8 cellular contexts compared by ENCODE assay signal in the genomic region with DNA sequence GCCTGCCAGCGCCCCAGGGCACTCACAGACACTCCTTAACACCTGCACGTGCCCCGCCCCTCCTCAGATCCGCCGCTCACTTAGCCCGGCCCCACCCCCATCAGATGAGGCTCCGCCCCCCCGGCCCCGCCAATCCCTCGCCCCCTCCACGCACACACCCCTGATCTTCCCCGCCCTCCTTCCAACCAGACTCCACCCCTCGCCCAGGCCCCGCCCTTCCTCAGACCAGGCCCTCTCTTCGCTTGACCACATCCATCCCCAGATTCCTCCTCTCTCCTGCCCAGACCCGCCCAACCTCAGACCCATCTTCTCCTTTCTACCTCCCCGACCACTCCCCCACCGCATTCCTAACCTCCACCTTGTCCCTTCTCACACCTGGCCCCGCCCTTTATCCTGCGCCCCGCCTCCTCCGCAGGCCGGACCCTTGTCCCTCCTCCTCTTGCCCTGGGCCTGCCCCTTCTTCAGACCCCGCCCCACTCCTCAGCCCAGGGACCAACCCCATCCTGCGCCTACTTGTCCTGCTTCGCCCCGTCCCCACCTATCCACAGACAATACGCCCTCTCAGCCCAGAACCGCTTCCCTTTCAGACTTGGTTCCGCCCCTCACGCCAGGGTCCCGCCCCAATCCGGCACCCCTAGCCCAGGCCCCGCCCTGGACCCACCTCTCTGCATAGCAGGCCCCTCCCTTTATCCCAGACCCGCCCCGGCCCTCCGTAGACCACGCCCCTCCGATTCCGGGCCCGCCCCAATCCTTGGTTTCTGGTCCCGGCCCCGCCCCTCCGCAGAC. TPM values are rescaled to one million over a fixed set of nuclear protein-coding genes. Genes with fewer than 3 reads are reported as not detected.
DNase-seq lines count a peak whose midpoint lies in the region; ATAC-seq, FAIRE-seq and TF ChIP-seq lines count a peak whose summit lies in the region.

No MANE protein-coding gene starts in this region.

- no peaks in the 10 kb centered on the region for H3K9me2 ChIP-seq in SU-DHL-6 (replicated peaks; ENCODE audit: insufficient read depth, low read length)

- FAIRE-seq in pancreas (lab: Jason Lieb, UNC): no peak

- H3K9me3 ChIP-seq in SU-DHL-6 (ENCODE audit: insufficient read depth, low read length): no peaks in the 10 kb centered on the region
- no peaks in the 10 kb centered on the region for H3K9me3 ChIP-seq in cardiac muscle cell (ENCODE audit: low read depth)
- no peaks in the 10 kb centered on the region for H3K9me3 ChIP-seq in pancreas
- H3K9me3 ChIP-seq in thyroid gland: no peaks in the 10 kb centered on the region

- H2AFZ ChIP-seq in SU-DHL-6 (ENCODE audit: low read depth, low read length, severe bottlenecking): no peak overlapping the region

- peak overlapping the region; percentile 16 for H3K4me2 ChIP-seq in SU-DHL-6 (ENCODE audit: low read depth, low read length, poor library complexity, severe bottlenecking)

- H3K4me3 ChIP-seq in GM08714 (ENCODE audit: low read length) (peak overlapping the region; percentile 56; the same call in 1 of the 2 replicates), SU-DHL-6 (ENCODE audit: insufficient read depth, low read length, poor library complexity, severe bottlenecking) (no peak overlapping the region), cardiac muscle cell (peak overlapping the region; percentile 53), pancreas (peak overlapping the region; percentile 33 to 79 (median 72)), thyroid gland (replicated peaks in 1 of 3) (peak overlapping the region in 2 of 3 donors; percentile 23 to 86)

- 1 to 2% methylated on average over 39 to 44 of the region's 44 CpGs for WGBS in pancreas, 2 donors
- WGBS in thyroid gland, 2 donors: 4% methylated on average over 37 of the region's 44 CpGs

- ATAC-seq in HG02678 (IDR thresholded peaks at IDR 0.05; ENCODE audit: unreplicated experiment): peak; percentile 85
- ATAC-seq in pancreas: peak; percentile 90 to 95 (median 90)

- TF ChIP-seq CTCF in SU-DHL-6 (IDR thresholded peaks at IDR 0.05; ENCODE audit: insufficient read depth, low read length, poor library complexity, severe bottlenecking): no peak
- no peak for TF ChIP-seq CTCF in cardiac muscle cell (IDR thresholded peaks at IDR 0.05; ENCODE audit: low read depth, low read length)
- TF ChIP-seq CTCF in pancreas (IDR thresholded peaks at IDR 0.05): no peak
- TF ChIP-seq CTCF in thyroid gland (IDR thresholded peaks at IDR 0.05): no peak

- H3K9ac ChIP-seq in SU-DHL-6 (ENCODE audit: low read length): no peak overlapping the region

- intact Hi-C loops in pancreas (cut with DNase I) (no loop called here), thyroid gland (cut with DNase I) (no loop called here)

- H4K20me1 ChIP-seq in SU-DHL-6 (ENCODE audit: low read depth, low read length): no peaks in the 10 kb centered on the region

- H3K36me3 ChIP-seq in SU-DHL-6 (ENCODE audit: low read length) (no peaks in the 10 kb centered on the region), cardiac muscle cell (no peaks in the 10 kb centered on the region), pancreas (no peaks in the 10 kb centered on the region), thyroid gland (no peaks in the 10 kb centered on the region)

- H3K27me3 ChIP-seq in SU-DHL-6 (ENCODE audit: low read length): no peaks in the 10 kb centered on the region
- peaks cover 5% of the 10 kb centered on the region for H3K27me3 ChIP-seq in cardiac muscle cell
- H3K27me3 ChIP-seq in pancreas: no peaks in the 10 kb centered on the region
- no peaks in the 10 kb centered on the region for H3K27me3 ChIP-seq in thyroid gland

- no peak for TF ChIP-seq POLR2A in thyroid gland (IDR thresholded peaks at IDR 0.05)

- H3K4me1 ChIP-seq in cardiac muscle cell (ENCODE audit: low read depth) (no peaks in the 10 kb centered on the region), pancreas (peaks cover 5 to 8% (median 7%) of the 10 kb centered on the region in 3 donors), thyroid gland (peaks cover 8 to 31% of the 10 kb centered on the region in 2 donors)

- H3F3A ChIP-seq in SU-DHL-6 (ENCODE audit: insufficient read depth): no peaks in the 10 kb centered on the region

- DNase-seq in NCI-H1105 treated with DMSO at 0.1 percent for 48 hours (lab: John Stamatoyannopoulos, UW) (peak; percentile 94), cardiac muscle cell (ENCODE audit: low read depth in 1 of 2, low spot score in 1 of 2) (peak; percentile 97 to 98), pancreas (peak; percentile 96 to 100 (median 99)), thyroid gland (peak; percentile 96 to 98)
- peak; percentile 98 for DNase-seq in activated naive CD8-positive, alpha-beta T cell treated with anti-CD3 and anti-CD28 coated beads, Interleukin-2, amount 50 U/mL, for 16 hours (ENCODE audit: low read depth, low spot score)

- H3K27ac ChIP-seq in SU-DHL-6 (ENCODE audit: low read depth, low read length) (no peak overlapping the region), cardiac muscle cell (no peak overlapping the region), pancreas (peak overlapping the region; percentile 70 to 91 (median 82)), thyroid gland (peak overlapping the region; percentile 70 to 96 (median 92))

- H3K79me2 ChIP-seq in SU-DHL-6 (ENCODE audit: insufficient read depth, low read length): no peaks in the 10 kb centered on the region

RNA-seq across cellular contexts. Expression of gene KLHL26, which starts 0.5 kb away (rescaled TPM):
- total RNA-seq in cardiac muscle cell (8.6 and 9.5 TPM in 2 replicates), pancreas (1 to 10 TPM; 4.6 to 7.8 (median 6.0) TPM), thyroid gland (10 to 100 TPM; 13.4 to 20.2 (median 15.9) TPM)
- polyA plus RNA-seq in cardiac muscle cell (8.0 and 8.2 TPM in 2 replicates), pancreas (1 to 10 TPM; 3.2 to 4.1 TPM)

RNA-seq across cellular contexts. Expression of gene TMEM59L, which starts 23.7 kb away (rescaled TPM):
- total RNA-seq in cardiac muscle cell (0.74 and 1.6 TPM in 2 replicates), pancreas (1 to 10 TPM in 2 of 6 donors, under 1 TPM in 4; 0.56 to 4.4 (median 0.94) TPM), thyroid gland (1 to 10 TPM; 1.3 to 3.1 (median 2.3) TPM)
- polyA plus RNA-seq in cardiac muscle cell (2.0 and 2.4 TPM in 2 replicates), pancreas (1 to 10 TPM; 5.2 to 8.9 TPM)

RNA-seq across cellular contexts. Expression of gene CRLF1, which starts 29.8 kb away (rescaled TPM):
- total RNA-seq in cardiac muscle cell (0.14 and 0.69 TPM in 2 replicates), pancreas (1 to 10 TPM in 5 of 6 donors, under 1 TPM in 1; 0.87 to 9.1 (median 4.1) TPM), thyroid gland (100 to 1,000 TPM in 2 of 4 donors, 10 to 100 TPM in 2; 87.2 to 140 (median 101) TPM)
- polyA plus RNA-seq in cardiac muscle cell (0.89 and 1.2 TPM in 2 replicates), pancreas (10 to 100 TPM in 1 of 2 donors, 1 to 10 TPM in 1; 9.6 to 20.3 TPM)

RNA-seq across cellular contexts. Expression of gene CRTC1, which starts 47.1 kb away (rescaled TPM):
- 12.8 and 13.8 TPM in 2 replicates for total RNA-seq in cardiac muscle cell
- polyA plus RNA-seq in cardiac muscle cell: 4.0 and 5.8 TPM in 2 replicates
- 1 to 10 TPM; 5.2 to 8.1 (median 6.5) TPM for total RNA-seq in pancreas
- polyA plus RNA-seq in pancreas: 10 to 100 TPM; 12.4 to 18.1 TPM
- total RNA-seq in thyroid gland: 10 to 100 TPM; 12.3 to 15.9 (median 13.1) TPM

RNA-seq across cellular contexts. Expression of gene REX1BD, which starts 47.8 kb away (rescaled TPM):
- total RNA-seq in cardiac muscle cell: 130 and 133 TPM in 2 replicates
- 141 and 179 TPM in 2 replicates for polyA plus RNA-seq in cardiac muscle cell
- total RNA-seq in pancreas: 10 to 100 TPM; 30.0 to 46.2 (median 36.1) TPM
- 100 to 1,000 TPM; 122 to 158 TPM for polyA plus RNA-seq in pancreas
- total RNA-seq in thyroid gland: 100 to 1,000 TPM in 2 of 4 donors, 10 to 100 TPM in 2; 57.4 to 137 (median 101) TPM

Comparison
In these comparisons a context has a peak if more than half of its experiments do, and no peak if none do; other contexts are left out.
1. H3K27ac ChIP-seq: peak in pancreas (4 of 4) and thyroid gland (3 of 3); none in SU-DHL-6 (single experiment) and cardiac muscle cell (single experiment).
2. RNA of gene CRLF1, which starts 29.8 kb away (total RNA-seq): 87.2 to 140 TPM in thyroid gland; 0.87 to 9.1 TPM in pancreas and 0.14 to 0.69 TPM in cardiac muscle cell; every median in the first group is over 4 times any median in the second.
3. Peak in every context shown above with its lines, with median percentiles within 50 percentile points of each other: DNase-seq.